9 cellular contexts compared by ENCODE assay signal in the genomic region with DNA sequence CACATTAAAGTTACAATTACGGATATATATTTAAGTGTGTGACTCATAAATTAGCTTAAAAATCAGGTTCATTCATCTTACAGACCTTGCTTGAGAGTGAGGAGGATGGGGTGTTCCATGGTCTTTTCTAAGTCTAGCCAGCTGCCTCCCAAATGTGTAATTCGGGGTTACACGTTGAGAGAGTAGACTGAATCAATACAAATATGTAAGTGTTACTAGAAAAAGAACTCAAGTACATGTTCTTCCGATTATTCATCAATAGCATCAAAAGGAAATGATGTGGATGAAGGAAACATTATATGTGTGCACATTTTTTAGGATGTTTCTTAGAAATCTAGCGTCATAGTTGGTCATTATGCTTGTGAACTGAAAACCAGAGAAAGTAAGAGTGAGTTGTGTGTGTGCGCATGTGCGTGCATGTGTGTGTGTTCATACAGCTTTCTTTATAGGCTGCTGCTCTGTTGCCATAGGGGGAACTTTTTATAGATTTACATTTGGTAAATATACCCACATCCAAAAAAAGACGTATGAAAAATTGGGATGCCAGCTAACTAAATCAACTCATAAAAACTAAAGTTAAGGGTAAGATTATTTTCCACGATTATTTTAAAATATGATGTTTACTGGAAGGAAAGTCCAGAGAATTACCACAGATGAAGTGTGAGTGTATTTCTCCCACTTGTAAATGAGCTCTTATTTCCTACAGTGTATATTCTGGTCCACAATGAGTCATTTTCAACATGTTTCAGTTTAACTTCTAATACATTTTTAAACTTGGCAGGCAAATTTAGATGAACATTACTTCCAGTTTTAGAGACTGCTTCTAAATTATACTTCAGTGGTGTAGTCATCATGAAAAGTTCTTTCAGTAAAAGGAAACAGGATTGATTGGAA.
A peak's percentile ranks its signal among the peaks of the same experiment; 100 is the strongest.
DNase-seq lines count a peak whose midpoint lies in the region; ATAC-seq and TF ChIP-seq lines count a peak whose summit lies in the region.
"Had no signal": no experiment of that assay in that cellular context is flagged by ENCODE, and none has a peak within 500 bp of the region (broad histone marks: within the 10 kb centered on the region; RNA-seq: fewer than 3 reads in every experiment).

No MANE protein-coding gene starts in this region.

- H3K9me3 Mint-ChIP-seq in type B pancreatic cell (no peaks in the 10 kb centered on the region), GM23338 (no peaks in the 10 kb centered on the region)

- H3K27me3 ChIP-seq in GM23338 (ENCODE audit: insufficient read depth): no peaks in the 10 kb centered on the region
- H3K27me3 ChIP-seq: cardiac muscle cell had no signal

- peak; percentile 90 for ATAC-seq in GM19463 (IDR thresholded peaks at IDR 0.05; ENCODE audit: unreplicated experiment)
- ATAC-seq in HG03139 (IDR thresholded peaks at IDR 0.05; ENCODE audit: unreplicated experiment): peak; percentile 70
- ATAC-seq in GM23338: no peak
- ATAC-seq in mucosa of descending colon: no peak

- H3K36me3 ChIP-seq in GM23338 (ENCODE audit: insufficient read depth): no peaks in the 10 kb centered on the region; the same call in 1 of the 2 replicates
- no peaks in the 10 kb centered on the region for H3K36me3 ChIP-seq in mucosa of descending colon (ENCODE audit: low read depth)
- H3K36me3 ChIP-seq: cardiac muscle cell had no signal

- no peak overlapping the region for H3K4me2 ChIP-seq in GM23338

- H3K4me3 ChIP-seq in GM23338 (no peak overlapping the region), mucosa of descending colon (no peak overlapping the region)
- H3K4me3 ChIP-seq: cardiac muscle cell had no signal

- H3K4me1 ChIP-seq in GM23338 (ENCODE audit: insufficient read depth) (no peaks in the 10 kb centered on the region), mucosa of descending colon (ENCODE audit: low read depth) (no peaks in the 10 kb centered on the region)

- H3F3A ChIP-seq in GM23338 (replicated peaks; ENCODE audit: low read depth): no peaks in the 10 kb centered on the region

- H3K79me2 ChIP-seq in GM23338 (replicated peaks; ENCODE audit: insufficient read depth): no peaks in the 10 kb centered on the region

- no peaks in the 10 kb centered on the region for H3K27me3 Mint-ChIP-seq in type B pancreatic cell
- peaks cover 1% of the 10 kb centered on the region for H3K27me3 Mint-ChIP-seq in GM23338 (ENCODE audit: insufficient read depth, low read depth, poor library complexity)

- H3K27ac Mint-ChIP-seq in type B pancreatic cell: no peak overlapping the region
- no peak overlapping the region for H3K27ac Mint-ChIP-seq in GM23338

- H3K36me3 Mint-ChIP-seq in type B pancreatic cell (peaks cover 29% of the 10 kb centered on the region), GM23338 (ENCODE audit: low read depth) (peaks cover 6% of the 10 kb centered on the region; the same call in 2 of the 3 replicates)

- H3K27ac ChIP-seq in GM23338 (ENCODE audit: low read depth): no peak overlapping the region
- H3K27ac ChIP-seq: cardiac muscle cell had no signal

- DNase-seq in GM13977 (ENCODE audit: low spot score) (peak; percentile 40), fibroblast of gingiva (ENCODE audit: low read depth) (peak; percentile 62), type B pancreatic cell (ENCODE audit: extremely low spot score, unreplicated experiment) (no peak), GM23338 (ENCODE audit: low spot score) (no peak), mucosa of descending colon (no peak), A172 (ENCODE audit: low spot score) (no peak)

- in situ Hi-C loops in GM13977 (cut with MboI; ENCODE audit: low pct_unique_long_range_greater_than_20kb, low sequenced_read_pairs, unreplicated experiment): no loop called here

- no peak overlapping the region for H3K4me3 Mint-ChIP-seq in type B pancreatic cell
- no peak overlapping the region for H3K4me3 Mint-ChIP-seq in GM23338

- TF ChIP-seq CTCF in GM13977 (IDR thresholded peaks at IDR 0.05; ENCODE audit: extremely low read depth, insufficient read depth, missing control alignments) (no peak), type B pancreatic cell (conservative IDR thresholded peaks at IDR 0.05) (no peak), GM23338 (conservative IDR thresholded peaks at IDR 0.05; ENCODE audit: low read depth in 2 of 2) (no peak), mucosa of descending colon (IDR thresholded peaks at IDR 0.05) (no peak)

- H3K9me3 ChIP-seq in mucosa of descending colon: no peaks in the 10 kb centered on the region

- H3K4me1 Mint-ChIP-seq in type B pancreatic cell (ENCODE audit: unreplicated experiment): no peaks in the 10 kb centered on the region
- no peaks in the 10 kb centered on the region for H3K4me1 Mint-ChIP-seq in GM23338

- H4K20me1 ChIP-seq in GM23338 (replicated peaks; ENCODE audit: insufficient read depth): no peaks in the 10 kb centered on the region

- intact Hi-C loops in mucosa of descending colon (cut with DNase I, micrococcal nuclease): no loop called here

- H3K9me2 ChIP-seq in GM23338 (ENCODE audit: insufficient read depth): no peaks in the 10 kb centered on the region

- no peak overlapping the region for H2AFZ ChIP-seq in GM23338

TF ChIP-seq in GM23338, 12 proteins besides CTCF, POLR2A, EP300 and RAD21 (continues in another document):
- TF ChIP-seq, protein P1, sequence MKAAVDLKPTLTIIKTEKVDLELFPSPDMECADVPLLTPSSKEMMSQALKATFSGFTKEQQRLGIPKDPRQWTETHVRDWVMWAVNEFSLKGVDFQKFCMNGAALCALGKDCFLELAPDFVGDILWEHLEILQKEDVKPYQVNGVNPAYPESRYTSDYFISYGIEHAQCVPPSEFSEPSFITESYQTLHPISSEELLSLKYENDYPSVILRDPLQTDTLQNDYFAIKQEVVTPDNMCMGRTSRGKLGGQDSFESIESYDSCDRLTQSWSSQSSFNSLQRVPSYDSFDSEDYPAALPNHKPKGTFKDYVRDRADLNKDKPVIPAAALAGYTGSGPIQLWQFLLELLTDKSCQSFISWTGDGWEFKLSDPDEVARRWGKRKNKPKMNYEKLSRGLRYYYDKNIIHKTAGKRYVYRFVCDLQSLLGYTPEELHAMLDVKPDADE (IDR thresholded peaks at IDR 0.05): no peak
- TF ChIP-seq, protein P2, sequence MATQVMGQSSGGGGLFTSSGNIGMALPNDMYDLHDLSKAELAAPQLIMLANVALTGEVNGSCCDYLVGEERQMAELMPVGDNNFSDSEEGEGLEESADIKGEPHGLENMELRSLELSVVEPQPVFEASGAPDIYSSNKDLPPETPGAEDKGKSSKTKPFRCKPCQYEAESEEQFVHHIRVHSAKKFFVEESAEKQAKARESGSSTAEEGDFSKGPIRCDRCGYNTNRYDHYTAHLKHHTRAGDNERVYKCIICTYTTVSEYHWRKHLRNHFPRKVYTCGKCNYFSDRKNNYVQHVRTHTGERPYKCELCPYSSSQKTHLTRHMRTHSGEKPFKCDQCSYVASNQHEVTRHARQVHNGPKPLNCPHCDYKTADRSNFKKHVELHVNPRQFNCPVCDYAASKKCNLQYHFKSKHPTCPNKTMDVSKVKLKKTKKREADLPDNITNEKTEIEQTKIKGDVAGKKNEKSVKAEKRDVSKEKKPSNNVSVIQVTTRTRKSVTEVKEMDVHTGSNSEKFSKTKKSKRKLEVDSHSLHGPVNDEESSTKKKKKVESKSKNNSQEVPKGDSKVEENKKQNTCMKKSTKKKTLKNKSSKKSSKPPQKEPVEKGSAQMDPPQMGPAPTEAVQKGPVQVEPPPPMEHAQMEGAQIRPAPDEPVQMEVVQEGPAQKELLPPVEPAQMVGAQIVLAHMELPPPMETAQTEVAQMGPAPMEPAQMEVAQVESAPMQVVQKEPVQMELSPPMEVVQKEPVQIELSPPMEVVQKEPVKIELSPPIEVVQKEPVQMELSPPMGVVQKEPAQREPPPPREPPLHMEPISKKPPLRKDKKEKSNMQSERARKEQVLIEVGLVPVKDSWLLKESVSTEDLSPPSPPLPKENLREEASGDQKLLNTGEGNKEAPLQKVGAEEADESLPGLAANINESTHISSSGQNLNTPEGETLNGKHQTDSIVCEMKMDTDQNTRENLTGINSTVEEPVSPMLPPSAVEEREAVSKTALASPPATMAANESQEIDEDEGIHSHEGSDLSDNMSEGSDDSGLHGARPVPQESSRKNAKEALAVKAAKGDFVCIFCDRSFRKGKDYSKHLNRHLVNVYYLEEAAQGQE (IDR thresholded peaks at IDR 0.05; ENCODE audit: unreplicated experiment): no peak
- TF ChIP-seq ZNF331 (CRISPR knock-in tag; IDR thresholded peaks at IDR 0.05; ENCODE audit: low read depth) (no peak), NANOG (IDR thresholded peaks at IDR 0.05; ENCODE audit: borderline replicate concordance) (no peak), EZH2phosphoT487 (IDR thresholded peaks at IDR 0.05; ENCODE audit: unreplicated experiment) (no peak), JUNB (IDR thresholded peaks at IDR 0.05; ENCODE audit: unreplicated experiment) (no peak), STAT1 (IDR thresholded peaks at IDR 0.05; ENCODE audit: unreplicated experiment) (no peak), CREB1 (CRISPR knock-in tag; IDR thresholded peaks at IDR 0.05; ENCODE audit: low read depth) (no peak), POLR2AphosphoS5 (IDR thresholded peaks at IDR 0.05; ENCODE audit: low read depth) (no peak), ZNF114 (CRISPR knock-in tag; IDR thresholded peaks at IDR 0.05) (no peak)

Comparison
In these comparisons a context has a peak if more than half of its experiments do, and no peak if none do; other contexts are left out.
1. DNase-seq: peak in GM13977 (single experiment) and fibroblast of gingiva (single experiment); none in type B pancreatic cell (single experiment), GM23338 (single experiment), mucosa of descending colon (0 of 3) and A172 (single experiment).
2. ATAC-seq: peak in GM19463 (single experiment) and HG03139 (single experiment); none in GM23338 (single experiment) and mucosa of descending colon (single experiment).